8 cellular contexts compared by ENCODE assay signal in the genomic region with DNA sequence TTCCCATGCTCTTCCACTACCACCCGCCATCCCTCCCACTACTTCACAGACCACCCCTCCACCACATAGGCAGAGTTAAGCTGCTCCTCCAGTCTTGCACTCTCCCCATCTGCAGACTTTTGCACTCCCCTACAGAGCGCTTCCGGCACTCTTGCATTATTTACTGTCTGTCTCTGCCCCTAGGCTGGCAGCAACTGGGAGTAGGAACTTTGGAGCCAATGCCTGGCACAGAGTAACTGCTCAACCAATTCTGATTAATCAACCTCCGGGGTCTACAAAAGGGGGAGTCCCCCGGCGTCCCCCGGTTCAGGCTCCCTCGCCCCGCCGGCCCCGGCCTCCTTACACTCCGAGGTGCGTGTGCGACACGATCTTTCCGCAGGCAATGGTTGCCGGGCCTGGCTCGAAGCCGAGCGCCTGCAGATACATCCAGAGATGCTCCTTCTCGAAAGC. TPM values are rescaled to one million over a fixed set of nuclear protein-coding genes. Genes with fewer than 3 reads are reported as not detected.
DNase-seq lines count a peak whose midpoint lies in the region; ATAC-seq and TF ChIP-seq lines count a peak whose summit lies in the region.

No MANE protein-coding gene starts in this region.

- POLR2A ChIA-PET in naive thymus-derived CD8-positive, alpha-beta T cell (lab: Charles Lee) = interaction anchor here (0.6 to 1.6 kb wide), 9 partner anchors 19 to 278 kb away, joined by 3 to 8 read pairs (median 4); partner anchors contain the start of genes DENND4C, RPS6 and RRAGA

- peak overlapping the region; percentile 82 for H3K4me3 ChIP-seq in epithelial cell of proximal tubule (ENCODE audit: low read depth, low read length)
- peak overlapping the region; percentile 55 to 91 for H3K4me3 ChIP-seq in vagina

- H3K27me3 Mint-ChIP-seq in naive thymus-derived CD8-positive, alpha-beta T cell = no peaks in the 10 kb centered on the region

- H3K4me1 ChIP-seq in vagina = peaks cover 36% of the 10 kb centered on the region

- peak overlapping the region; percentile 79 to 98 (median 97) for H3K27ac Mint-ChIP-seq in naive thymus-derived CD8-positive, alpha-beta T cell

- H3K9me3 Mint-ChIP-seq in naive thymus-derived CD8-positive, alpha-beta T cell = no peaks in the 10 kb centered on the region

- TF ChIP-seq CTCF in epithelial cell of proximal tubule (conservative IDR thresholded peaks at IDR 0.05; ENCODE audit: low read depth, low read length) (no peak), vagina (IDR thresholded peaks at IDR 0.05) (no peak)

- TF ChIP-seq POLR2A in vagina (IDR thresholded peaks at IDR 0.05) = no peak

- H3K36me3 ChIP-seq in vagina = no peaks in the 10 kb centered on the region

- intact Hi-C loops in vagina (cut with DNase I) = loop anchor here (2.0 kb wide), 1 partner anchor 53 kb away; the partner anchor contains the start of gene RRAGA

- peak overlapping the region; percentile 90 to 98 (median 96) for H3K4me3 Mint-ChIP-seq in naive thymus-derived CD8-positive, alpha-beta T cell

- DNase-seq in DMS79 treated with DMSO at 0.1 percent for 48 hours (lab: John Stamatoyannopoulos, UW) = peak; percentile 38
- DNase-seq in DMS79 (lab: John Stamatoyannopoulos, UW) = no peak
- DNase-seq in NCI-H1092 treated with DMSO at 0.1 percent for 48 hours (lab: John Stamatoyannopoulos, UW) = peak; percentile 47
- DNase-seq in activated CD8-positive, alpha-beta memory T cell treated with anti-CD3 and anti-CD28 coated beads for 24 hours = peak; percentile 78
- DNase-seq in epithelial cell of proximal tubule (ENCODE audit: low read depth) = no peak
- DNase-seq in naive thymus-derived CD8-positive, alpha-beta T cell = peak in 7 of 10 donors; percentile 9 to 52 (median 27)
- DNase-seq in vagina (ENCODE audit: extremely low spot score in 2 of 2) = no peak

- no peaks in the 10 kb centered on the region for H3K9me3 ChIP-seq in vagina

- peak overlapping the region; percentile 83 for H3K27ac ChIP-seq in vagina

- ATAC-seq in HG02571 (IDR thresholded peaks at IDR 0.05; ENCODE audit: unreplicated experiment) = peak; percentile 26
- peak; percentile 31 to 43 for ATAC-seq in naive thymus-derived CD8-positive, alpha-beta T cell

- peaks cover 14 to 42% (median 40%) of the 10 kb centered on the region in 4 donors for H3K4me1 Mint-ChIP-seq in naive thymus-derived CD8-positive, alpha-beta T cell

- peaks cover 0 to 24% (median 2%) of the 10 kb centered on the region in 3 donors for H3K36me3 Mint-ChIP-seq in naive thymus-derived CD8-positive, alpha-beta T cell

- no peaks in the 10 kb centered on the region for H3K27me3 ChIP-seq in vagina

RNA-seq across cellular contexts. Expression of gene HAUS6, which starts 0.5 kb away (rescaled TPM):
- total RNA-seq in epithelial cell of proximal tubule (27.2 and 28.5 TPM in 2 replicates), vagina (7.1 TPM)
- total RNA-seq in naive thymus-derived CD8-positive, alpha-beta T cell = 10 to 100 TPM; 22.1 TPM
- polyA plus RNA-seq in naive thymus-derived CD8-positive, alpha-beta T cell = 1 to 10 TPM; 4.6 to 5.2 (median 4.7) TPM

RNA-seq across cellular contexts. Expression of gene PLIN2, which starts 25.1 kb away (rescaled TPM):
- total RNA-seq in epithelial cell of proximal tubule = 72.1 and 105 TPM in 2 replicates
- 10 to 100 TPM; 50.3 to 53.0 TPM for total RNA-seq in naive thymus-derived CD8-positive, alpha-beta T cell
- 100 to 1,000 TPM in 1 of 3 donors, 10 to 100 TPM in 2; 62.7 to 105 (median 65.7) TPM for polyA plus RNA-seq in naive thymus-derived CD8-positive, alpha-beta T cell
- total RNA-seq in vagina = 367 TPM

RNA-seq across cellular contexts. Expression of gene RRAGA, which starts 53.0 kb away (rescaled TPM):
- total RNA-seq in epithelial cell of proximal tubule (36.0 and 51.9 TPM in 2 replicates), vagina (68.0 TPM)
- total RNA-seq in naive thymus-derived CD8-positive, alpha-beta T cell = 10 to 100 TPM; 54.4 to 55.6 TPM
- 10 to 100 TPM; 64.9 to 82.1 (median 66.2) TPM for polyA plus RNA-seq in naive thymus-derived CD8-positive, alpha-beta T cell

Comparison
In these comparisons a context has a peak if more than half of its experiments do, and no peak if none do; other contexts are left out.
1. DNase-seq: peak in DMS79 treated with DMSO at 0.1 percent for 48 hours (single experiment), NCI-H1092 treated with DMSO at 0.1 percent for 48 hours (single experiment), activated CD8-positive, alpha-beta memory T cell treated with anti-CD3 and anti-CD28 coated beads for 24 hours (single experiment) and naive thymus-derived CD8-positive, alpha-beta T cell (7 of 10); none in DMS79 (single experiment), epithelial cell of proximal tubule (single experiment) and vagina (0 of 2).